Comparison of ENCODE assay signal across 8 cellular contexts in genomic region chr1:244239261-244239770, GRCh38.
DNase-seq lines count a peak whose midpoint lies in the region; ATAC-seq, FAIRE-seq and TF ChIP-seq lines count a peak whose summit lies in the region.

No MANE protein-coding gene starts in this region.

- no peak overlapping the region for H3K9ac ChIP-seq in HCT116 (ENCODE audit: low read length)
- H3K9ac ChIP-seq in kidney (ENCODE audit: low read length in 2 of 2), result no peak overlapping the region

- FAIRE-seq in kidney (lab: Jason Lieb, UNC), result no peak

- no peaks in the 10 kb centered on the region for H3K9me3 ChIP-seq in HCT116 (ENCODE audit: control insufficient read depth in 1 of 2, insufficient read depth in 1 of 2, low read depth in 1 of 2, low read length in 2 of 2)
- H3K9me3 ChIP-seq in kidney (ENCODE audit: control insufficient read depth in 1 of 2, low read length in 2 of 2), result no peaks in the 10 kb centered on the region

- H3K27ac ChIP-seq in HCT116 (ENCODE audit: low read depth, low read length) (peak overlapping the region; percentile 18; the same call in 1 of the 2 replicates), kidney (ENCODE audit: low read depth in 2 of 2, low read length in 2 of 2) (no peak overlapping the region)

- H3K4me3 ChIP-seq in HCT116 (replicated peaks in 1 of 2; ENCODE audit: low read depth in 1 of 2, low read length in 2 of 2) (no peak overlapping the region), kidney (ENCODE audit: low read length in 2 of 2) (no peak overlapping the region)

- TF ChIP-seq CTCF in HCT116 (IDR thresholded peaks at IDR 0.05 in 2 of 3, conservative IDR thresholded peaks at IDR 0.05 in 1 of 3; ENCODE audit: borderline replicate concordance in 1 of 3, insufficient read depth in 1 of 3, low read depth in 2 of 3, low read length in 2 of 3) (no peak), kidney (IDR thresholded peaks at IDR 0.05; ENCODE audit: borderline replicate concordance, extremely low read depth, insufficient read depth) (no peak)

- no peaks in the 10 kb centered on the region for H3K9me2 ChIP-seq in HCT116 (ENCODE audit: insufficient read depth)

- H3K4me1 ChIP-seq in HCT116 (ENCODE audit: control insufficient read depth in 1 of 2, insufficient read depth in 2 of 2, low read length in 2 of 2) (peaks cover 0 to 5% of the 10 kb centered on the region in 2 experiments; a peak in 1 of 4 replicates), kidney (ENCODE audit: control insufficient read depth in 1 of 2, insufficient read depth in 1 of 2, low read depth in 1 of 2, low read length in 2 of 2) (no peaks in the 10 kb centered on the region)

- CTCF ChIA-PET in HCT116 (lab: Charles Lee), result no interaction called here

- BruUV-seq in HCT116 (replicated peaks; lab: Mats Ljungman, UMichigan), result no TSS peak

- no peaks in the 10 kb centered on the region for H3K36me3 ChIP-seq in HCT116 (ENCODE audit: control insufficient read depth in 1 of 2, insufficient read depth in 2 of 2, low read length in 2 of 2)
- no peaks in the 10 kb centered on the region for H3K36me3 ChIP-seq in kidney (ENCODE audit: control insufficient read depth in 1 of 2, insufficient read depth in 2 of 2, low read length in 2 of 2)

- intact Hi-C loops in HCT116 (cut with micrococcal nuclease) (no loop called here), kidney (cut with DNase I) (no loop called here)

- POLR2A ChIA-PET in HCT116 (lab: Charles Lee), result no interaction called here

- no peak for TF ChIP-seq POLR2A in HCT116 (IDR thresholded peaks at IDR 0.05; ENCODE audit: borderline replicate concordance, extremely low read depth, insufficient read depth, insufficient read length)

- H4K20me1 ChIP-seq in HCT116 (ENCODE audit: insufficient read depth), result no peaks in the 10 kb centered on the region

- RAD21 ChIA-PET in HCT116 (lab: Charles Lee; ENCODE audit: low non-redundant PET in 1 of 2, low total read pairs in 2 of 2, uncharacterized antibody in 2 of 2, unreplicated experiment in 2 of 2), result interaction anchor here in 1 of 2 experiments (0.6 kb wide), 1 partner anchor 12 kb away, joined by 3 read pairs; no protein-coding TSS in a partner anchor

- no peak for TF ChIP-seq RAD21 in HCT116 (IDR thresholded peaks at IDR 0.05; ENCODE audit: low read depth)

- H3K27me3 ChIP-seq in HCT116 (ENCODE audit: insufficient read depth, low read length), result 0 out of 2 replicates have a peak, but pooled peaks cover 4% of the 10 kb centered on the region

- DNase-seq in ELF-1 (ENCODE audit: low read depth, low spot score) (peak; percentile 11), HCT116 (ENCODE audit: low read depth, low spot score) (no peak), NCI-H748 (lab: John Stamatoyannopoulos, UW; ENCODE audit: unreplicated experiment) (peak; percentile 90), fibroblast of peridontal ligament (ENCODE audit: extremely low read depth) (peak; percentile 53), germinal center (ENCODE audit: low spot score) (no peak), kidney (no peak), 8988T (no peak)

- H3K79me2 ChIP-seq in HCT116 (ENCODE audit: insufficient read depth, low read length), result no peaks in the 10 kb centered on the region

- no peak overlapping the region for H2AFZ ChIP-seq in HCT116 (ENCODE audit: low read depth, low read length, poor library complexity, severe bottlenecking)

- ATAC-seq in HCT116 (no peak), GM21825 (IDR thresholded peaks at IDR 0.05; ENCODE audit: unreplicated experiment) (no peak)

- H3K4me2 ChIP-seq in HCT116 (ENCODE audit: low read length), result no peak overlapping the region

TF ChIP-seq in HCT116, 20 proteins besides CTCF, POLR2A, EP300 and RAD21:
- TF ChIP-seq REST (IDR thresholded peaks at IDR 0.05; ENCODE audit: low read depth) (no peak), MAX (IDR thresholded peaks at IDR 0.05) (no peak), CBX3 (IDR thresholded peaks at IDR 0.05; ENCODE audit: low read depth) (no peak)

Comparison
In these comparisons a context has a peak if more than half of its experiments do, and no peak if none do; other contexts are left out.
1. DNase-seq: peak in ELF-1 (single experiment), NCI-H748 (single experiment) and fibroblast of peridontal ligament (single experiment); none in HCT116 (single experiment), germinal center (single experiment), kidney (single experiment) and 8988T (single experiment).